ENCODE assay signal across 12 cellular contexts in genomic region chr16:11556945-11557720, GRCh38.
DNase-seq lines count a peak whose midpoint lies in the region; ATAC-seq lines count a peak whose summit lies in the region.
"Had no signal": no experiment of that assay in that cellular context is flagged by ENCODE, and none has a peak within 500 bp of the region (broad histone marks: within the 10 kb centered on the region; RNA-seq: fewer than 3 reads in every experiment).

No MANE protein-coding gene starts in this region.

- H3K4me1 Mint-ChIP-seq in activated T-cell treated with anti-CD3 and anti-CD28 coated beads, Interleukin-2, amount 50 U/mL, for 24 hours (ENCODE audit: low read depth), result peaks cover 67% of the 10 kb centered on the region
- H3K4me1 Mint-ChIP-seq in T-helper 1 cell treated with Interleukin-12 subunit alpha and Interleukin-12 subunit beta and Interleukin-4 antibody, amounts not matched to agents 30 μg/mL and 1 μg/mL, for 36 hours (ENCODE audit: low read depth), result peaks cover 46% of the 10 kb centered on the region
- H3K4me1 Mint-ChIP-seq in effector memory CD8-positive, alpha-beta T cell (ENCODE audit: low read depth in 2 of 2), result peaks cover 58 to 77% of the 10 kb centered on the region in 2 donors
- H3K4me1 Mint-ChIP-seq in stimulated activated effector memory CD8-positive, alpha-beta T cell treated with anti-CD3 and anti-CD28 coated beads, Interleukin-12 subunit alpha, Interleukin-12 subunit beta, amount 100 ng/mL, for 72 hours, result peaks cover 63% of the 10 kb centered on the region

- peak; percentile 25 for ATAC-seq in effector memory CD8-positive, alpha-beta T cell (replicated peaks)
- ATAC-seq in stimulated activated effector memory CD8-positive, alpha-beta T cell treated with anti-CD3 and anti-CD28 coated beads, Interleukin-12 subunit alpha, Interleukin-12 subunit beta, amount 100 ng/mL, for 72 hours, result no peak
- no peak for ATAC-seq in GM21786 (IDR thresholded peaks at IDR 0.05; ENCODE audit: unreplicated experiment)
- no peak for ATAC-seq in GM21367 (IDR thresholded peaks at IDR 0.05; ENCODE audit: unreplicated experiment)
- ATAC-seq: PC-3 had no signal

- peaks cover 68% of the 10 kb centered on the region for H3K36me3 Mint-ChIP-seq in activated T-cell treated with anti-CD3 and anti-CD28 coated beads, Interleukin-2, amount 50 U/mL, for 24 hours (ENCODE audit: low read depth)
- peaks cover 48% of the 10 kb centered on the region for H3K36me3 Mint-ChIP-seq in T-helper 1 cell treated with Interleukin-12 subunit alpha and Interleukin-12 subunit beta and Interleukin-4 antibody, amounts not matched to agents 30 μg/mL and 1 μg/mL, for 36 hours (ENCODE audit: low read depth)
- H3K36me3 Mint-ChIP-seq in effector memory CD8-positive, alpha-beta T cell (ENCODE audit: insufficient read depth), result peaks cover 97% of the 10 kb centered on the region
- H3K36me3 Mint-ChIP-seq in stimulated activated effector memory CD8-positive, alpha-beta T cell treated with anti-CD3 and anti-CD28 coated beads, Interleukin-12 subunit alpha, Interleukin-12 subunit beta, amount 100 ng/mL, for 72 hours, result peaks cover 98% of the 10 kb centered on the region

- H3K27ac Mint-ChIP-seq in activated T-cell treated with anti-CD3 and anti-CD28 coated beads, Interleukin-2, amount 50 U/mL, for 24 hours, result peak overlapping the region; percentile 80
- peak overlapping the region; percentile 85 for H3K27ac Mint-ChIP-seq in T-helper 1 cell treated with Interleukin-12 subunit alpha and Interleukin-12 subunit beta and Interleukin-4 antibody, amounts not matched to agents 30 μg/mL and 1 μg/mL, for 36 hours
- H3K27ac Mint-ChIP-seq in effector memory CD8-positive, alpha-beta T cell, result peak overlapping the region; percentile 91 to 97
- H3K27ac Mint-ChIP-seq in stimulated activated effector memory CD8-positive, alpha-beta T cell treated with anti-CD3 and anti-CD28 coated beads, Interleukin-12 subunit alpha, Interleukin-12 subunit beta, amount 100 ng/mL, for 72 hours, result peak overlapping the region; percentile 81

- DNase-seq in activated T-cell treated with anti-CD3 and anti-CD28 coated beads, Interleukin-2, amount 50 U/mL, for 24 hours, result no peak
- no peak for DNase-seq in activated T-cell treated with anti-CD3 and anti-CD28 coated beads for 4 hours
- peak; percentile 30 to 37 (median 33) for DNase-seq in effector memory CD8-positive, alpha-beta T cell
- no peak for DNase-seq in stimulated activated effector memory CD8-positive, alpha-beta T cell treated with anti-CD3 and anti-CD28 coated beads, Interleukin-12 subunit alpha, Interleukin-12 subunit beta, amount 100 ng/mL, for 72 hours (ENCODE audit: low spot score in 2 of 2)
- DNase-seq in NCI-H510A (lab: John Stamatoyannopoulos, UW), result no peak
- DNase-seq: DMS79; PC-3; stimulated activated CD4-positive, alpha-beta T cell treated with anti-CD3 and anti-CD28 coated beads, Interleukin-4, amount 100 ng/mL, for 4 hours; trophoblast cell had no signal

- no peak overlapping the region for H3K4me3 Mint-ChIP-seq in activated T-cell treated with anti-CD3 and anti-CD28 coated beads, Interleukin-2, amount 50 U/mL, for 24 hours
- H3K4me3 Mint-ChIP-seq in T-helper 1 cell treated with Interleukin-12 subunit alpha and Interleukin-12 subunit beta and Interleukin-4 antibody, amounts not matched to agents 30 μg/mL and 1 μg/mL, for 36 hours, result peak overlapping the region; percentile 66
- H3K4me3 Mint-ChIP-seq in effector memory CD8-positive, alpha-beta T cell, result peak overlapping the region; percentile 62 to 81
- H3K4me3 Mint-ChIP-seq in stimulated activated effector memory CD8-positive, alpha-beta T cell treated with anti-CD3 and anti-CD28 coated beads, Interleukin-12 subunit alpha, Interleukin-12 subunit beta, amount 100 ng/mL, for 72 hours, result peak overlapping the region; percentile 49

- H3K9me3 Mint-ChIP-seq in activated T-cell treated with anti-CD3 and anti-CD28 coated beads, Interleukin-2, amount 50 U/mL, for 24 hours, result peaks cover 11% of the 10 kb centered on the region
- H3K9me3 Mint-ChIP-seq in T-helper 1 cell treated with Interleukin-12 subunit alpha and Interleukin-12 subunit beta and Interleukin-4 antibody, amounts not matched to agents 30 μg/mL and 1 μg/mL, for 36 hours, result peaks cover 11% of the 10 kb centered on the region
- H3K9me3 Mint-ChIP-seq in effector memory CD8-positive, alpha-beta T cell, result no peaks in the 10 kb centered on the region
- H3K9me3 Mint-ChIP-seq in stimulated activated effector memory CD8-positive, alpha-beta T cell treated with anti-CD3 and anti-CD28 coated beads, Interleukin-12 subunit alpha, Interleukin-12 subunit beta, amount 100 ng/mL, for 72 hours, result no peaks in the 10 kb centered on the region

- H3K27me3 Mint-ChIP-seq in activated T-cell treated with anti-CD3 and anti-CD28 coated beads, Interleukin-2, amount 50 U/mL, for 24 hours, result no peaks in the 10 kb centered on the region
- no peaks in the 10 kb centered on the region for H3K27me3 Mint-ChIP-seq in T-helper 1 cell treated with Interleukin-12 subunit alpha and Interleukin-12 subunit beta and Interleukin-4 antibody, amounts not matched to agents 30 μg/mL and 1 μg/mL, for 36 hours (ENCODE audit: low read depth)
- no peaks in the 10 kb centered on the region for H3K27me3 Mint-ChIP-seq in effector memory CD8-positive, alpha-beta T cell

Comparison
In these comparisons a context has a peak if more than half of its experiments do, and no peak if none do; other contexts are left out.
1. DNase-seq: peak in effector memory CD8-positive, alpha-beta T cell (3 of 3); none in activated T-cell treated with anti-CD3 and anti-CD28 coated beads, Interleukin-2, amount 50 U/mL, for 24 hours (single experiment), activated T-cell treated with anti-CD3 and anti-CD28 coated beads for 4 hours (single experiment), stimulated activated effector memory CD8-positive, alpha-beta T cell treated with anti-CD3 and anti-CD28 coated beads, Interleukin-12 subunit alpha, Interleukin-12 subunit beta, amount 100 ng/mL, for 72 hours (0 of 2) and NCI-H510A (single experiment).
2. Peak in every context shown above with its lines, with median percentiles within 50 percentile points of each other: H3K27ac Mint-ChIP-seq.